Comparison of ENCODE assay signal across 23 cellular contexts in genomic region chr18:46570134-46570533, GRCh38.
DNase-seq lines count a peak whose midpoint lies in the region; ATAC-seq and TF ChIP-seq lines count a peak whose summit lies in the region.
"Had no signal": no experiment of that assay in that cellular context is flagged by ENCODE, and none has a peak within 500 bp of the region (broad histone marks: within the 10 kb centered on the region; RNA-seq: fewer than 3 reads in every experiment).

No MANE protein-coding gene starts in this region.

- peak; percentile 22 for DNase-seq in islet precursor cell
- peak; percentile 64 for DNase-seq in osteocyte (ENCODE audit: extremely low spot score, unreplicated experiment)
- DNase-seq in smooth muscle cell (lab: John Stamatoyannopoulos, UW; ENCODE audit: unreplicated experiment), result no peak
- DNase-seq in NOMO-1 treated with dmso at 0.1 percent for 144 hours (lab: John Stamatoyannopoulos, UW; ENCODE audit: unreplicated experiment), result no peak
- DNase-seq: 8988T; ACHN; BE2C; C1 segment of cervical spinal cord; CD4-positive, alpha-beta memory T cell; CD4-positive, CD25-positive, alpha-beta regulatory T cell; CD8-positive, alpha-beta memory T cell; COR-L47; DMS 273 treated with DMSO at 0.1 percent for 48 hours; DMS153; DMS53; DMS79; DND-41; EL; GDM1 had no signal

- H3K9me3 ChIP-seq in smooth muscle cell (replicated peaks; ENCODE audit: low read depth), result no peaks in the 10 kb centered on the region
- H3K9me3 ChIP-seq: BE2C, BLaER1 had no signal

- TF ChIP-seq CTCF in osteocyte (IDR thresholded peaks at IDR 0.05) (no peak), smooth muscle cell (IDR thresholded peaks at IDR 0.05; ENCODE audit: borderline replicate concordance, insufficient read depth, poor library complexity, severe bottlenecking) (no peak)

- no peaks in the 10 kb centered on the region for H4K20me1 ChIP-seq in smooth muscle cell (ENCODE audit: low read depth)
- H4K20me1 ChIP-seq: BLaER1 had no signal

- no peak overlapping the region for H3K27ac Mint-ChIP-seq in osteocyte (ENCODE audit: unreplicated experiment)
- H3K27ac Mint-ChIP-seq: CD14-positive monocyte; CD4-positive, alpha-beta memory T cell; CD4-positive, CD25-positive, alpha-beta regulatory T cell; CD8-positive, alpha-beta memory T cell had no signal

- no peaks in the 10 kb centered on the region for H3F3A ChIP-seq in smooth muscle cell (ENCODE audit: low read depth)

- no peaks in the 10 kb centered on the region for H3K4me1 Mint-ChIP-seq in osteocyte (ENCODE audit: unreplicated experiment)
- H3K4me1 Mint-ChIP-seq: CD4-positive, alpha-beta memory T cell; CD4-positive, CD25-positive, alpha-beta regulatory T cell; CD8-positive, alpha-beta memory T cell had no signal

- peaks cover 3% of the 10 kb centered on the region for H3K9me3 Mint-ChIP-seq in osteocyte (ENCODE audit: unreplicated experiment)
- H3K9me3 Mint-ChIP-seq: CD4-positive, alpha-beta memory T cell; CD4-positive, CD25-positive, alpha-beta regulatory T cell; CD8-positive, alpha-beta memory T cell had no signal

- H3K9ac ChIP-seq in smooth muscle cell (ENCODE audit: low read depth), result no peak overlapping the region
- H3K9ac ChIP-seq: BLaER1 had no signal

- no peak for ATAC-seq in GM19452 (IDR thresholded peaks at IDR 0.05; ENCODE audit: unreplicated experiment)
- ATAC-seq: GM12878 had no signal

- peaks cover 2% of the 10 kb centered on the region for H3K27me3 Mint-ChIP-seq in osteocyte (ENCODE audit: unreplicated experiment)
- H3K27me3 Mint-ChIP-seq: CD4-positive, CD25-positive, alpha-beta regulatory T cell had no signal

- H3K4me1 ChIP-seq in smooth muscle cell (ENCODE audit: low read depth), result no peaks in the 10 kb centered on the region
- H3K4me1 ChIP-seq: BE2C had no signal

- H3K36me3 Mint-ChIP-seq in osteocyte (ENCODE audit: unreplicated experiment), result no peaks in the 10 kb centered on the region
- H3K36me3 Mint-ChIP-seq: CD4-positive, alpha-beta memory T cell; CD4-positive, CD25-positive, alpha-beta regulatory T cell; CD8-positive, alpha-beta memory T cell had no signal

- no peak overlapping the region for H2AFZ ChIP-seq in smooth muscle cell (ENCODE audit: low read depth)

- peaks cover 26% of the 10 kb centered on the region for H3K27me3 ChIP-seq in smooth muscle cell (ENCODE audit: low read depth)
- H3K27me3 ChIP-seq: BE2C, BLaER1 had no signal

- no peaks in the 10 kb centered on the region for H3K36me3 ChIP-seq in smooth muscle cell (ENCODE audit: low read depth)
- H3K36me3 ChIP-seq: BE2C, BLaER1 had no signal

- no peaks in the 10 kb centered on the region for H3K79me2 ChIP-seq in smooth muscle cell (ENCODE audit: low read depth)

- no peak overlapping the region for H3K4me2 ChIP-seq in smooth muscle cell
- H3K4me2 ChIP-seq: BLaER1 had no signal

- no peak overlapping the region for H3K4me3 ChIP-seq in smooth muscle cell
- H3K4me3 ChIP-seq: BLaER1, GM12878 had no signal

- H3K4me3 Mint-ChIP-seq in osteocyte (ENCODE audit: unreplicated experiment), result no peak overlapping the region
- H3K4me3 Mint-ChIP-seq: CD14-positive monocyte; CD4-positive, alpha-beta memory T cell; CD4-positive, CD25-positive, alpha-beta regulatory T cell; CD8-positive, alpha-beta memory T cell had no signal

- no peak overlapping the region for H3K27ac ChIP-seq in smooth muscle cell (ENCODE audit: low read depth)
- H3K27ac ChIP-seq: BLaER1 had no signal

- 81% methylated on average over 5 of the region's 5 CpGs for WGBS in smooth muscle cell (ENCODE audit: low lambda C conversion rate)

Comparison
In these comparisons a context has a peak if more than half of its experiments do, and no peak if none do; other contexts are left out.
1. DNase-seq: peak in islet precursor cell (single experiment) and osteocyte (single experiment); none in smooth muscle cell (single experiment) and NOMO-1 treated with dmso at 0.1 percent for 144 hours (single experiment).